ENCODE assay signal across 15 cellular contexts in the genomic region with DNA sequence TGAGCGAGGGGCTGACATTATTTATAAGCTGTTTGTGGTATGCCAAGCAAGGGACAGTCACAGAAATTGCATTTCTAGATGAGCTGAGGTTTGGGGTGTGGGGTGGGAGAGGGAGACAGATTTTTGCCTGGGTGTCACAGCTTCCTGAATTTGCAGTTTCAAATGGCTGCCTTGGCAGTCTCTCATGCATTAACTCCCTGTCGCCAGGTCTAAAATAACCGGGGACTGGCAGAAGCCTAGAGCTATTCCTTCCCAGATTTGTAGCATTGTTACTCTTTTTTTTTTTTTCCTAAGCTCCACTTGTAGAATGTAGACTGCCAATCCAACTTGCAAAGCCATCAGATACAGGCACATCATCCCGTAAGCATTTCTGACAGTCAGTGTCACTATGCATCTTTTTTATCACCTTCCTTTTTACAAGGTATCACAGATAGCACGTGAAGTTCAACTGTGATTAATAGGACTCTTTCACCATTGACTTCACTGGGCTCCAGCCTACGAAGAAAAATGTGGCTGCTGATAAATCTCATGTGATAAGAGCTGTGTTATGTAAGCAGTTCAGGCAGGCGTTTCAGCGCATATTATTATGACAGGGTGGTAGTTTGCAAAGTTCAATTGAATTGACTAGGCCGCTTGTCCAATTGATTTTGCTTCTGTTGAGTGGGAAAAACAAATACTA.
DNase-seq lines count a peak whose midpoint lies in the region; ATAC-seq and TF ChIP-seq lines count a peak whose summit lies in the region.
"Had no signal": no experiment of that assay in that cellular context is flagged by ENCODE, and none has a peak within 500 bp of the region (broad histone marks: within the 10 kb centered on the region; RNA-seq: fewer than 3 reads in every experiment).

No MANE protein-coding gene starts in this region.

- H3K27me3 ChIP-seq in IMR-90 (ENCODE audit: control insufficient read depth, insufficient read depth, low read length) = no peaks in the 10 kb centered on the region
- no peaks in the 10 kb centered on the region for H3K27me3 ChIP-seq in hepatocyte
- H3K27me3 ChIP-seq in left lung = no peaks in the 10 kb centered on the region

- intact Hi-C loops in IMR-90 (cut with micrococcal nuclease) = no loop called here
- intact Hi-C loops in posterior cingulate gyrus (cut with DNase I) = no loop called here
- intact Hi-C loops in left lung (cut with DNase I) = no loop called here

- no peak overlapping the region for H2AK5ac ChIP-seq in IMR-90 (ENCODE audit: low read depth, low read length)

- H3K27ac ChIP-seq in IMR-90 (ENCODE audit: insufficient read depth, low read length) (no peak overlapping the region), hepatocyte (no peak overlapping the region), left lung (no peak overlapping the region)
- H3K27ac ChIP-seq: A549, GM23248, KMS-11 had no signal

- no peak overlapping the region for H2BK120ac ChIP-seq in IMR-90 (ENCODE audit: low read depth, low read length)

- no TSS peak for BruUV-seq in IMR-90 (replicated peaks; lab: Mats Ljungman, UMichigan)

- H2BK15ac ChIP-seq in IMR-90 (ENCODE audit: low read depth, low read length) = no peak overlapping the region

- H3K23ac ChIP-seq in IMR-90 (ENCODE audit: low read depth, low read length) = no peak overlapping the region

- no peaks in the 10 kb centered on the region for H3K79me1 ChIP-seq in IMR-90 (ENCODE audit: low read depth in 1 of 2, low read length in 2 of 2)

- peaks cover 5% of the 10 kb centered on the region; the same call in 1 of the 2 replicates for H3K9me3 ChIP-seq in IMR-90 (ENCODE audit: control insufficient read depth, insufficient read depth, low read length)
- H3K9me3 ChIP-seq in hepatocyte (ENCODE audit: low read depth) = no peaks in the 10 kb centered on the region
- peaks cover 0 to 8% of the 10 kb centered on the region in 2 donors for H3K9me3 ChIP-seq in left lung
- H3K9me3 ChIP-seq: A549 had no signal

- H3K4me3 ChIP-seq in IMR-90 (ENCODE audit: insufficient read depth, low read depth, low read length) = no peak overlapping the region
- H3K4me3 ChIP-seq in fibroblast of villous mesenchyme (ENCODE audit: low read depth, low read length) = no peak overlapping the region
- no peak overlapping the region for H3K4me3 ChIP-seq in hepatocyte
- H3K4me3 ChIP-seq in left lung = no peak overlapping the region
- H3K4me3 ChIP-seq: A549, GM23248 had no signal

- H2BK20ac ChIP-seq in IMR-90 (ENCODE audit: low read depth, low read length) = no peak overlapping the region

- no peaks in the 10 kb centered on the region for H3K9me2 ChIP-seq in hepatocyte (replicated peaks; ENCODE audit: insufficient read depth)

- WGBS in IMR-90 (ENCODE audit: extremely low coverage in 2 of 2, insufficient read length in 1 of 2), 2 experiments = 73% methylated on average over 4 of the region's 9 CpGs; no CpG with 5 or more reads in 1 of the 2 experiments
- WGBS in hepatocyte (ENCODE audit: low lambda C conversion rate, missing lambda C conversion rate) = 47% methylated on average over 9 of the region's 9 CpGs

- no peaks in the 10 kb centered on the region for H3K36me3 ChIP-seq in IMR-90 (ENCODE audit: control insufficient read depth, insufficient read depth, low read length)
- H3K36me3 ChIP-seq in hepatocyte (replicated peaks; ENCODE audit: insufficient read depth, low read depth) = no peaks in the 10 kb centered on the region
- no peaks in the 10 kb centered on the region for H3K36me3 ChIP-seq in left lung

- no peaks in the 10 kb centered on the region for H3K79me2 ChIP-seq in hepatocyte

- H4K20me1 ChIP-seq in IMR-90 (ENCODE audit: insufficient read depth, low read length) = no peaks in the 10 kb centered on the region
- H4K20me1 ChIP-seq in hepatocyte (ENCODE audit: insufficient read depth, poor library complexity, severe bottlenecking) = no peaks in the 10 kb centered on the region

- no peak overlapping the region for H3K18ac ChIP-seq in IMR-90 (ENCODE audit: low read depth, low read length)

- H4K5ac ChIP-seq in IMR-90 (ENCODE audit: low read depth, low read length) = no peak overlapping the region

- ATAC-seq in IMR-90 (ENCODE audit: low read depth) = no peak
- ATAC-seq in HG02840 (IDR thresholded peaks at IDR 0.05; ENCODE audit: low FRiP score, unreplicated experiment) = no peak
- no peak for ATAC-seq in left lung
- ATAC-seq: A549, HCT116 had no signal

- H3K56ac ChIP-seq in IMR-90 (ENCODE audit: extremely low read depth, insufficient read depth, low read length) = no peak overlapping the region

- no peak overlapping the region for H3K4me2 ChIP-seq in IMR-90 (ENCODE audit: low read depth, low read length)
- H3K4me2 ChIP-seq in hepatocyte = no peak overlapping the region
- H3K4me2 ChIP-seq: A549, KMS-11 had no signal

- in situ Hi-C loops in IMR-90 (cut with MboI; ENCODE audit: low sequenced_read_pairs) = no loop called here

- H4K91ac ChIP-seq in IMR-90 (ENCODE audit: insufficient read depth, low read depth, low read length) = no peak overlapping the region

- no peak for TF ChIP-seq POLR2A in IMR-90 (IDR thresholded peaks at IDR 0.05; ENCODE audit: low read depth, low read length)

- H3K9me1 ChIP-seq in IMR-90 (ENCODE audit: insufficient read depth, low read length) = no peaks in the 10 kb centered on the region

- no peak overlapping the region for H2AFZ ChIP-seq in IMR-90 (replicated peaks; ENCODE audit: low read length, poor library complexity)
- no peak overlapping the region for H2AFZ ChIP-seq in hepatocyte
- H2AFZ ChIP-seq: GM23248 had no signal

- dilution Hi-C loops in IMR-90 (cut with HindIII; ENCODE audit: low sequenced_read_pairs, unreplicated experiment) = no loop called here

- CTCF ChIA-PET in IMR-90 (lab: Yijun Ruan, JAX) = interaction anchor here (0.6 kb wide), 1 partner anchor 152 kb away, joined by 4 read pairs; no protein-coding TSS in a partner anchor

- peaks cover 2% of the 10 kb centered on the region; the same call in 1 of the 2 replicates for H3K4me1 ChIP-seq in IMR-90 (ENCODE audit: control insufficient read depth, insufficient read depth, low read length)
- H3K4me1 ChIP-seq in hepatocyte (ENCODE audit: insufficient read depth) = peaks cover 15% of the 10 kb centered on the region
- no peaks in the 10 kb centered on the region for H3K4me1 ChIP-seq in left lung
- H3K4me1 ChIP-seq: A549 had no signal

- H2AK9ac ChIP-seq in IMR-90 (replicated peaks; ENCODE audit: low read depth, low read length, poor library complexity) = no peak overlapping the region

- no peak overlapping the region for H2BK5ac ChIP-seq in IMR-90 (ENCODE audit: low read depth, low read length, poor library complexity, severe bottlenecking)

- TF ChIP-seq CTCF in IMR-90 (conservative IDR thresholded peaks at IDR 0.05; ENCODE audit: low read depth, low read length) (no peak), fibroblast of villous mesenchyme (IDR thresholded peaks at IDR 0.05; ENCODE audit: insufficient read depth, low read depth, low read length) (no peak), hepatocyte (IDR thresholded peaks at IDR 0.05; ENCODE audit: poor library complexity) (no peak), left lung (IDR thresholded peaks at IDR 0.05) (no peak)

- H3K4ac ChIP-seq in IMR-90 (ENCODE audit: low read depth, low read length) = 0 out of 2 replicates have a peak overlapping the region, but pooled peaks have one; percentile 8

- no peak overlapping the region for H4K8ac ChIP-seq in IMR-90 (ENCODE audit: low read depth in 2 of 2, low read length in 2 of 2)

- no peak overlapping the region for H3K9ac ChIP-seq in IMR-90 (ENCODE audit: low read depth, low read length)
- H3K9ac ChIP-seq: GM23248, KMS-11 had no signal

- DNase-seq in IMR-90 (no peak), fibroblast of villous mesenchyme (ENCODE audit: low read depth) (peak; percentile 46), hepatocyte (ENCODE audit: low spot score) (peak; percentile 55), posterior cingulate gyrus (peak in 6 of 10 donors; percentile 19 to 88 (median 56)), NOMO-1 treated with DMSO at 0.1 percent for 48 hours (lab: John Stamatoyannopoulos, UW; ENCODE audit: unreplicated experiment) (no peak), COLO829 (ENCODE audit: low spot score) (no peak), left lung (no peak)
- DNase-seq: GM23248, MM.1S, NCI-H2029, NCI-H510A treated with DMSO at 0.1 percent for 48 hours had no signal

- POLR2A ChIA-PET in IMR-90 (lab: Charles Lee; ENCODE audit: unreplicated experiment) = no interaction called here

- no peak for TF ChIP-seq RAD21 in IMR-90 (IDR thresholded peaks at IDR 0.05; ENCODE audit: low read length)

- no peak overlapping the region for H3K14ac ChIP-seq in IMR-90 (replicated peaks; ENCODE audit: low read depth, low read length)

TF ChIP-seq in IMR-90, 13 proteins besides CTCF, POLR2A, EP300 and RAD21:
- TF ChIP-seq, protein P1, sequence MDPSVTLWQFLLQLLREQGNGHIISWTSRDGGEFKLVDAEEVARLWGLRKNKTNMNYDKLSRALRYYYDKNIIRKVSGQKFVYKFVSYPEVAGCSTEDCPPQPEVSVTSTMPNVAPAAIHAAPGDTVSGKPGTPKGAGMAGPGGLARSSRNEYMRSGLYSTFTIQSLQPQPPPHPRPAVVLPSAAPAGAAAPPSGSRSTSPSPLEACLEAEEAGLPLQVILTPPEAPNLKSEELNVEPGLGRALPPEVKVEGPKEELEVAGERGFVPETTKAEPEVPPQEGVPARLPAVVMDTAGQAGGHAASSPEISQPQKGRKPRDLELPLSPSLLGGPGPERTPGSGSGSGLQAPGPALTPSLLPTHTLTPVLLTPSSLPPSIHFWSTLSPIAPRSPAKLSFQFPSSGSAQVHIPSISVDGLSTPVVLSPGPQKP (IDR thresholded peaks at IDR 0.05; ENCODE audit: borderline replicate concordance, low read depth, low read length) = no peak
- TF ChIP-seq NFE2L2 (IDR thresholded peaks at IDR 0.05; ENCODE audit: low read depth, low read length) = no peak
- no peak for TF ChIP-seq RFX5 (IDR thresholded peaks at IDR 0.05; ENCODE audit: low read depth, low read length)
- no peak for TF ChIP-seq CHD1 (IDR thresholded peaks at IDR 0.05; ENCODE audit: low read depth, low read length)
- TF ChIP-seq FOS (IDR thresholded peaks at IDR 0.05; ENCODE audit: low read depth, low read length) = no peak
- TF ChIP-seq MAFK (IDR thresholded peaks at IDR 0.05; ENCODE audit: low read depth, low read length) = no peak
- TF ChIP-seq MAZ (IDR thresholded peaks at IDR 0.05; ENCODE audit: borderline replicate concordance, low read depth, low read length) = no peak
- no peak for TF ChIP-seq MXI1 (IDR thresholded peaks at IDR 0.05; ENCODE audit: borderline replicate concordance, low read depth, low read length)
- no peak for TF ChIP-seq CEBPB (IDR thresholded peaks at IDR 0.05; ENCODE audit: low read depth, low read length)

Comparison
In these comparisons a context has a peak if more than half of its experiments do, and no peak if none do; other contexts are left out.
1. DNase-seq: peak in fibroblast of villous mesenchyme (single experiment), hepatocyte (single experiment) and posterior cingulate gyrus (6 of 10); none in IMR-90 (single experiment), NOMO-1 treated with DMSO at 0.1 percent for 48 hours (single experiment), COLO829 (single experiment) and left lung (0 of 2).